Comparison of ENCODE assay signal across 1 cellular context in genomic region chr11:451738-452137, GRCh38.
TF ChIP-seq lines count a peak whose summit lies in the region.

No MANE protein-coding gene starts in this region.

TF ChIP-seq in HepG2, 621 proteins besides CTCF, POLR2A, EP300 and RAD21:
- no peak for TF ChIP-seq FOXK2 (IDR thresholded peaks at IDR 0.05)
- no peak for TF ChIP-seq HNRNPH1 (optimal IDR thresholded peaks at IDR 0.05; ENCODE audit: low read depth, low read length)
- TF ChIP-seq HMGXB4 (CRISPR knock-in tag; IDR thresholded peaks at IDR 0.05; ENCODE audit: borderline replicate concordance in 1 of 2, low read depth in 1 of 2), result no peak
- no peak for TF ChIP-seq ZNF576 (CRISPR knock-in tag; IDR thresholded peaks at IDR 0.05)
- TF ChIP-seq, protein P1, sequence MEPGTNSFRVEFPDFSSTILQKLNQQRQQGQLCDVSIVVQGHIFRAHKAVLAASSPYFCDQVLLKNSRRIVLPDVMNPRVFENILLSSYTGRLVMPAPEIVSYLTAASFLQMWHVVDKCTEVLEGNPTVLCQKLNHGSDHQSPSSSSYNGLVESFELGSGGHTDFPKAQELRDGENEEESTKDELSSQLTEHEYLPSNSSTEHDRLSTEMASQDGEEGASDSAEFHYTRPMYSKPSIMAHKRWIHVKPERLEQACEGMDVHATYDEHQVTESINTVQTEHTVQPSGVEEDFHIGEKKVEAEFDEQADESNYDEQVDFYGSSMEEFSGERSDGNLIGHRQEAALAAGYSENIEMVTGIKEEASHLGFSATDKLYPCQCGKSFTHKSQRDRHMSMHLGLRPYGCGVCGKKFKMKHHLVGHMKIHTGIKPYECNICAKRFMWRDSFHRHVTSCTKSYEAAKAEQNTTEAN (CRISPR knock-in tag; conservative IDR thresholded peaks at IDR 0.05), result no peak
- no peak for TF ChIP-seq ZFYVE20 (CRISPR knock-in tag; IDR thresholded peaks at IDR 0.05; ENCODE audit: borderline replicate concordance, low read depth)
- no peak for TF ChIP-seq ZNF20 (CRISPR knock-in tag; IDR thresholded peaks at IDR 0.05)
- no peak for TF ChIP-seq HMG20B (CRISPR knock-in tag; conservative IDR thresholded peaks at IDR 0.05)
- TF ChIP-seq, protein P2, sequence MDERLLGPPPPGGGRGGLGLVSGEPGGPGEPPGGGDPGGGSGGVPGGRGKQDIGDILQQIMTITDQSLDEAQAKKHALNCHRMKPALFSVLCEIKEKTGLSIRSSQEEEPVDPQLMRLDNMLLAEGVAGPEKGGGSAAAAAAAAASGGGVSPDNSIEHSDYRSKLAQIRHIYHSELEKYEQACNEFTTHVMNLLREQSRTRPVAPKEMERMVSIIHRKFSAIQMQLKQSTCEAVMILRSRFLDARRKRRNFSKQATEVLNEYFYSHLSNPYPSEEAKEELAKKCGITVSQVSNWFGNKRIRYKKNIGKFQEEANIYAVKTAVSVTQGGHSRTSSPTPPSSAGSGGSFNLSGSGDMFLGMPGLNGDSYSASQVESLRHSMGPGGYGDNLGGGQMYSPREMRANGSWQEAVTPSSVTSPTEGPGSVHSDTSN (CRISPR knock-in tag; IDR thresholded peaks at IDR 0.05), result no peak
- no peak for TF ChIP-seq TCF12 (IDR thresholded peaks at IDR 0.05)
- TF ChIP-seq TCF12 (CRISPR knock-in tag; IDR thresholded peaks at IDR 0.05), result no peak
- TF ChIP-seq SATB2 (CRISPR knock-in tag; IDR thresholded peaks at IDR 0.05), result no peak
- no peak for TF ChIP-seq ZNF839 (CRISPR knock-in tag; IDR thresholded peaks at IDR 0.05; ENCODE audit: borderline replicate concordance)
